In genomic region chr3:185067173-185067572, GRCh38 we compare ENCODE assay signal across 1 cellular context.
A peak's percentile ranks its signal among the peaks of the same experiment; 100 is the strongest.
TF ChIP-seq lines count a peak whose summit lies in the region.

No MANE protein-coding gene starts in this region.

TF ChIP-seq in H1, 55 proteins besides CTCF, POLR2A, EP300 and RAD21:
- TF ChIP-seq JUN (IDR thresholded peaks at IDR 0.05; ENCODE audit: low read depth, low read length): no peak
- peak; percentile 30; the same call in 1 of the 2 replicates for TF ChIP-seq CEBPB (IDR thresholded peaks at IDR 0.05; ENCODE audit: low read depth, low read length)
